Comparison of ENCODE assay signal across 19 cellular contexts in the genomic region with DNA sequence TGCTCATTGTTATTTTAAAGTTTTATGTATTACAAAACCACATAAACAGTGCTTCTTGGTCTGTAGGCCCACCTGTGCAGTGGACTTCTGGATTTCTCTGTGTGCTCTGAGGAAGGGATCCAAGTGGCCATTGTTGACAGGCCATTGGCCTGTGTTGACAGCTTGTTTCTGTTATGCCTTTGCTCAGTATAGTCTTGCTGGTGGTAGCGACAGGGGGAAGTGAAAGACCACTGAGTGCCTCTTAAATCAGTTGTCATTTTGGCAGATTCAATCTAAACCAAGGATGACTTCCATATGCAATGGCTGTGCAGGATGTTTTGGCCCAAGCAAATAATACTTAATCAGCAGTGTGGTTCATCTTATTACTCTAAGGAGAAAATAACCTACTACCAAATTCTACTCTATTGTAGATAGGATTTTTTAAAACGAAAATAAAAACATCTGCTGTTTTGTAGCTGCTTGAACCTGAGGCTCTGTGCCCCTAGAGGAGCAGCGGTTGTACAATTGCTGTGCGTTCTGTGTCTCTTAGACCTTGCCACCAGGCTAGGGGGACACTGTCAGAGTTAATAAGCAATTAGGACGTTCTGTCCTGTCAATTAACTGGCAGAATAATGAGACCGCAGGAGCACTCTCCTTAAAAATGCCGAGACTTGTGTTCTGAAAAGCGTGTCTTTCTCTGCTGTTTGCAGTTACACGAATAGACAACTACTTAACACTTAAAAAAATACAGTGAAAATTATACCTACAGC.
A peak's percentile ranks its signal among the peaks of the same experiment; 100 is the strongest.
DNase-seq lines count a peak whose midpoint lies in the region; ATAC-seq and TF ChIP-seq lines count a peak whose summit lies in the region.
"Had no signal": no experiment of that assay in that cellular context is flagged by ENCODE, and none has a peak within 500 bp of the region (broad histone marks: within the 10 kb centered on the region; RNA-seq: fewer than 3 reads in every experiment).

No MANE protein-coding gene starts in this region.

- no peaks in the 10 kb centered on the region for H3K27me3 Mint-ChIP-seq in activated B cell treated with CpG ODN at 0.5 μM for 24 hours

- no peak for TF ChIP-seq POLR2A in GM18505 (IDR thresholded peaks at IDR 0.05; ENCODE audit: borderline replicate concordance, extremely low read depth, insufficient read depth, insufficient read length)

- no peak for DNase-seq in activated B cell treated with CpG ODN at 0.5 μM for 24 hours
- DNase-seq in stimulated activated CD4-positive, alpha-beta T cell treated with anti-CD3 and anti-CD28 coated beads, Interleukin-4, amount 100 ng/mL, for 4 hours, result no peak
- DNase-seq in caudate nucleus (lab: John Stamatoyannopoulos, UW), result no peak
- no peak for DNase-seq in head of caudate nucleus
- DNase-seq: activated gamma-delta T cell treated with Interleukin-2 at 50 U/mL for 16 hours; erythroblast; heart right ventricle; islet precursor cell; midbrain; NCI-H2029; occipital lobe; RPMI8226; stimulated activated CD4-positive, alpha-beta T cell treated with anti-CD3 and anti-CD28 coated beads, Interleukin-4, amount 100 ng/mL, for 1 hour; trophoblast cell had no signal

- H3K9me3 Mint-ChIP-seq in activated B cell treated with CpG ODN at 0.5 μM for 24 hours, result peaks cover 6% of the 10 kb centered on the region

- no peak for TF ChIP-seq CTCF in activated B cell treated with CpG ODN at 0.5 μM for 24 hours (IDR thresholded peaks at IDR 0.05)

- H3K36me3 Mint-ChIP-seq in activated B cell treated with CpG ODN at 0.5 μM for 24 hours (ENCODE audit: low read depth), result peaks cover 38% of the 10 kb centered on the region

- CTCF ChIA-PET in activated B cell treated with CpG ODN at 0.5 μM for 24 hours (lab: Charles Lee), result no interaction called here

- intact Hi-C loops in activated B cell treated with CpG ODN at 0.5 μM for 24 hours (cut with micrococcal nuclease) (loop anchor here (2.0 kb wide), 1 partner anchor 13 kb away; no protein-coding TSS in a partner anchor), head of caudate nucleus (cut with DNase I) (no loop called here)

- ATAC-seq in GM18505 (IDR thresholded peaks at IDR 0.05; ENCODE audit: unreplicated experiment) (peak; percentile 77), GM21526 (IDR thresholded peaks at IDR 0.05; ENCODE audit: low FRiP score, unreplicated experiment) (peak; percentile 77), HG03039 (IDR thresholded peaks at IDR 0.05; ENCODE audit: unreplicated experiment) (peak; percentile 59), activated B cell treated with CpG ODN at 0.5 μM for 24 hours (ENCODE audit: low read depth) (peak; percentile 47), GM19452 (IDR thresholded peaks at IDR 0.05; ENCODE audit: unreplicated experiment) (no peak)
- ATAC-seq: activated CD4-positive, CD25-positive, alpha-beta regulatory T cell treated with anti-CD3 and anti-CD28 coated beads, Interleukin-2, amount 50 U/mL, for 24 hours; heart right ventricle had no signal

- POLR2A ChIA-PET in activated B cell treated with CpG ODN at 0.5 μM for 24 hours (lab: Charles Lee), result interaction anchor here (0.7 kb wide), 1 partner anchor 77 kb away, joined by 3 read pairs; no protein-coding TSS in a partner anchor

- H3K27ac ChIP-seq in caudate nucleus (ENCODE audit: low read depth, low read length), result no peak overlapping the region
- H3K27ac ChIP-seq: heart right ventricle had no signal

- peaks cover 19% of the 10 kb centered on the region for H3K4me1 Mint-ChIP-seq in activated B cell treated with CpG ODN at 0.5 μM for 24 hours

- peak overlapping the region; percentile 70 for H3K27ac Mint-ChIP-seq in activated B cell treated with CpG ODN at 0.5 μM for 24 hours

- no peak overlapping the region for H3K4me3 Mint-ChIP-seq in activated B cell treated with CpG ODN at 0.5 μM for 24 hours
